Comparison of ENCODE assay signal across 35 cellular contexts in genomic region chr4:119589165-119589564, GRCh38. TPM values are rescaled to one million over a fixed set of nuclear protein-coding genes. Genes with fewer than 3 reads are reported as not detected.
DNase-seq lines count a peak whose midpoint lies in the region; ATAC-seq and TF ChIP-seq lines count a peak whose summit lies in the region.
"Had no signal": no experiment of that assay in that cellular context is flagged by ENCODE, and none has a peak within 500 bp of the region (broad histone marks: within the 10 kb centered on the region; RNA-seq: fewer than 3 reads in every experiment).

No MANE protein-coding gene starts in this region.

- TF ChIP-seq CTCF in SK-N-SH (IDR thresholded peaks at IDR 0.05) (no peak), esophagus muscularis mucosa (IDR thresholded peaks at IDR 0.05) (no peak), mesothelial cell of epicardium (IDR thresholded peaks at IDR 0.05; ENCODE audit: unreplicated experiment) (no peak)

- no peak overlapping the region for H2BK5ac ChIP-seq in neuronal stem cell (ENCODE audit: low read length)

- H3K9ac ChIP-seq in SK-N-SH (no peak overlapping the region), neuronal stem cell (ENCODE audit: low read depth, low read length, poor library complexity) (no peak overlapping the region)

- no peak overlapping the region for H3K18ac ChIP-seq in neuronal stem cell (ENCODE audit: low read length)

- no peak overlapping the region for H2AK5ac ChIP-seq in neuronal stem cell (ENCODE audit: low read depth, low read length)

- DNase-seq in SK-N-SH (no peak), esophagus muscularis mucosa (ENCODE audit: extremely low spot score) (no peak), mesothelial cell of epicardium (ENCODE audit: low spot score in 2 of 2, unreplicated experiment in 2 of 2) (no peak), neuronal stem cell (ENCODE audit: low spot score) (no peak), NCI-H2081 (lab: John Stamatoyannopoulos, UW) (no peak), COLO668 (lab: John Stamatoyannopoulos, UW; ENCODE audit: unreplicated experiment) (no peak)
- DNase-seq: activated CD4-positive, alpha-beta T cell treated with anti-CD3 and anti-CD28 coated beads for 4 hours; activated CD8-positive, alpha-beta T cell treated with anti-CD3 and anti-CD28 coated beads, Interleukin-2, amount 10 ng/mL, durations not matched to agents 7 days and 5 days; activated effector memory CD4-positive, alpha-beta T cell treated with Interleukin-2 at 50 U/mL for 16 hours; aorta; Calu3; colonic mucosa; DND-41; effector CD4-positive, alpha-beta T cell; GOT3; Kasumi-1; mammary epithelial cell; MV-4-11; NCI-H1436; NCI-H2081 treated with DMSO at 0.1 percent for 48 hours; NCI-H748 treated with DMSO at 0.1 percent for 48 hours; right lobe of liver; SJCRH30; stimulated activated CD4-positive, alpha-beta T cell treated with anti-CD3 and anti-CD28 coated beads, Interleukin-4, amount 100 ng/mL, for 1 hour; stomach; T1000; WERI-Rb-1 had no signal

- ATAC-seq in SK-N-SH treated with all-trans-retinoic acid at 6 μM for 48 hours, result no peak
- no peak for ATAC-seq in GM21367 (IDR thresholded peaks at IDR 0.05; ENCODE audit: unreplicated experiment)
- ATAC-seq: activated CD8-positive, alpha-beta T cell treated with anti-CD3 and anti-CD28 coated beads, Interleukin-2, amount 10 ng/mL, durations not matched to agents 7 days and 5 days; right lobe of liver had no signal

- no peak overlapping the region for H3K23ac ChIP-seq in neuronal stem cell (ENCODE audit: low read depth, low read length, poor library complexity)

- H3K4me2 ChIP-seq in SK-N-SH (no peak overlapping the region), neuronal stem cell (ENCODE audit: insufficient read depth, low read length, poor library complexity, severe bottlenecking) (no peak overlapping the region)

- H4K8ac ChIP-seq in neuronal stem cell (ENCODE audit: low read depth, low read length), result no peak overlapping the region

- H3K36me3 Mint-ChIP-seq in mesothelial cell of epicardium, result peaks cover 10% of the 10 kb centered on the region
- H3K36me3 Mint-ChIP-seq: activated naive CD8-positive, alpha-beta T cell had no signal

- no peak for TF ChIP-seq EP300 in SK-N-SH (IDR thresholded peaks at IDR 0.05; ENCODE audit: borderline replicate concordance in 1 of 2, low read depth in 1 of 2, low read length in 1 of 2)
- TF ChIP-seq EP300 in esophagus muscularis mucosa (IDR thresholded peaks at IDR 0.05), result no peak

- H3F3A ChIP-seq in SK-N-SH (replicated peaks; ENCODE audit: insufficient read depth), result no peaks in the 10 kb centered on the region

- no peaks in the 10 kb centered on the region for H3K9me3 Mint-ChIP-seq in mesothelial cell of epicardium
- H3K9me3 Mint-ChIP-seq: neural crest cell had no signal

- intact Hi-C loops in esophagus muscularis mucosa (cut with DNase I), result no loop called here

- H2BK120ac ChIP-seq in neuronal stem cell (ENCODE audit: low read depth, low read length), result no peak overlapping the region

- no peaks in the 10 kb centered on the region for H3K27me3 Mint-ChIP-seq in mesothelial cell of epicardium (ENCODE audit: low read depth)

- H4K91ac ChIP-seq in neuronal stem cell (ENCODE audit: low read depth, low read length, poor library complexity), result no peak overlapping the region

- H4K20me1 ChIP-seq in SK-N-SH (ENCODE audit: insufficient read depth), result no peaks in the 10 kb centered on the region

- H3K4me1 ChIP-seq in SK-N-SH (ENCODE audit: control insufficient read depth in 1 of 2, insufficient read depth in 2 of 2, low read depth in 1 of 2, low read length in 1 of 2) (no peaks in the 10 kb centered on the region), esophagus muscularis mucosa (peaks cover 6 to 66% (median 60%) of the 10 kb centered on the region in 4 donors), neuronal stem cell (ENCODE audit: control insufficient read depth in 2 of 2, insufficient read depth in 1 of 2, low read depth in 1 of 2, low read length in 2 of 2) (no peaks in the 10 kb centered on the region)
- H3K4me1 ChIP-seq: colonic mucosa, right lobe of liver, SJCRH30 had no signal

- TF ChIP-seq POLR2A in esophagus muscularis mucosa (IDR thresholded peaks at IDR 0.05; ENCODE audit: low read depth), result no peak

- H3K36me3 ChIP-seq in SK-N-SH (replicated peaks in 1 of 2; ENCODE audit: control insufficient read depth in 1 of 2, insufficient read depth in 2 of 2, low read length in 1 of 2) (no peaks in the 10 kb centered on the region), esophagus muscularis mucosa (peaks cover 0 to 3% (median 0%) of the 10 kb centered on the region in 4 donors), neuronal stem cell (replicated peaks in 1 of 2; ENCODE audit: control insufficient read depth in 2 of 2, insufficient read depth in 2 of 2, low read length in 2 of 2) (no peaks in the 10 kb centered on the region)
- H3K36me3 ChIP-seq: cardiac muscle cell, colonic mucosa, right lobe of liver, SJCRH30, WERI-Rb-1 had no signal

- H3K27me3 ChIP-seq in SK-N-SH (ENCODE audit: insufficient read depth) (no peaks in the 10 kb centered on the region), esophagus muscularis mucosa (no peaks in the 10 kb centered on the region), neuronal stem cell (ENCODE audit: control insufficient read depth in 3 of 3, insufficient read depth in 3 of 3, low read depth in 1 of 3, low read length in 3 of 3) (no peaks in the 10 kb centered on the region)
- H3K27me3 ChIP-seq: cardiac muscle cell, colonic mucosa, right lobe of liver, SJCRH30, stomach, tibial nerve had no signal

- H3K4me3 ChIP-seq in SK-N-SH (ENCODE audit: low read depth in 2 of 2, low read length in 1 of 2), result no peak overlapping the region
- H3K4me3 ChIP-seq in esophagus muscularis mucosa, result no peak overlapping the region
- H3K4me3 ChIP-seq in neuronal stem cell (ENCODE audit: low read length in 2 of 2), result no peak overlapping the region
- H3K4me3 ChIP-seq: cardiac muscle cell, colonic mucosa, right lobe of liver, SJCRH30, stomach, tibial nerve had no signal

- H3K27ac Mint-ChIP-seq in mesothelial cell of epicardium, result peak overlapping the region; percentile 65
- H3K27ac Mint-ChIP-seq: activated CD8-positive, alpha-beta T cell treated with anti-CD3 and anti-CD28 coated beads, Interleukin-2, amount 10 ng/mL, durations not matched to agents 7 days and 5 days; activated naive CD8-positive, alpha-beta T cell had no signal

- H3K9me3 ChIP-seq in SK-N-SH (no peaks in the 10 kb centered on the region), esophagus muscularis mucosa (no peaks in the 10 kb centered on the region), neuronal stem cell (replicated peaks in 1 of 2; ENCODE audit: control insufficient read depth in 2 of 2, insufficient read depth in 1 of 2, low read depth in 1 of 2, low read length in 2 of 2) (no peaks in the 10 kb centered on the region)
- H3K9me3 ChIP-seq: colonic mucosa, right lobe of liver, SJCRH30, stomach, tibial nerve had no signal

- no peak overlapping the region for H3K4ac ChIP-seq in neuronal stem cell (ENCODE audit: low read length)

- H2BK12ac ChIP-seq in neuronal stem cell (ENCODE audit: low read length), result no peak overlapping the region

- no peaks in the 10 kb centered on the region for H3K79me2 ChIP-seq in SK-N-SH (ENCODE audit: insufficient read depth)

- POLR2A ChIA-PET in SK-N-SH (lab: Yijun Ruan, JAX), result no interaction called here

- H2BK15ac ChIP-seq in neuronal stem cell (ENCODE audit: low read length), result no peak overlapping the region

- H3K79me1 ChIP-seq in neuronal stem cell (ENCODE audit: low read depth, low read length), result no peaks in the 10 kb centered on the region

- no peak for TF ChIP-seq RAD21 in SK-N-SH (IDR thresholded peaks at IDR 0.05; ENCODE audit: low read length)

- CTCF ChIA-PET in SK-N-SH (lab: Yijun Ruan, JAX), result interaction anchor here (0.8 to 1.6 kb wide), 2 partner anchors 30 to 38 kb away, joined by 3 to 5 read pairs; no protein-coding TSS in a partner anchor

- no peak overlapping the region for H3K14ac ChIP-seq in neuronal stem cell (ENCODE audit: low read length)

- H3K27ac ChIP-seq in SK-N-SH (ENCODE audit: low read depth in 2 of 2, low read length in 1 of 2) (no peak overlapping the region), esophagus muscularis mucosa (replicated peaks in 1 of 4) (peak overlapping the region; percentile 65 to 82 (median 72)), neuronal stem cell (replicated peaks; ENCODE audit: low read length) (no peak overlapping the region)
- H3K27ac ChIP-seq: 22Rv1, C4-2B, cardiac muscle cell, colonic mucosa, right lobe of liver, SJCRH30, tibial nerve, WERI-Rb-1 had no signal

- H3K9me2 ChIP-seq in SK-N-SH, result no peaks in the 10 kb centered on the region

- H2AFZ ChIP-seq in SK-N-SH (ENCODE audit: low read depth), result no peak overlapping the region
- H2AFZ ChIP-seq in neuronal stem cell (ENCODE audit: low read length), result no peak overlapping the region

- peaks cover 26% of the 10 kb centered on the region for H3K4me1 Mint-ChIP-seq in mesothelial cell of epicardium
- H3K4me1 Mint-ChIP-seq: neural crest cell had no signal

- no peak overlapping the region for H3K4me3 Mint-ChIP-seq in mesothelial cell of epicardium
- H3K4me3 Mint-ChIP-seq: activated CD8-positive, alpha-beta T cell treated with anti-CD3 and anti-CD28 coated beads, Interleukin-2, amount 10 ng/mL, durations not matched to agents 7 days and 5 days; activated naive CD8-positive, alpha-beta T cell; neural crest cell had no signal

TF ChIP-seq in SK-N-SH treated with all-trans-retinoic acid at 6 μM for 48 hours, 23 proteins besides CTCF, POLR2A, EP300 and RAD21:
- TF ChIP-seq ISL1 (CRISPR knock-in tag; IDR thresholded peaks at IDR 0.05) (peak; percentile 58; the same call in 1 of the 2 replicates), ZNF565 (CRISPR knock-in tag; conservative IDR thresholded peaks at IDR 0.05; ENCODE audit: low read depth) (no peak)

TF ChIP-seq in SK-N-SH, 30 proteins besides CTCF, POLR2A, EP300 and RAD21 (continues in another document):
- TF ChIP-seq TAF1 (IDR thresholded peaks at IDR 0.05; ENCODE audit: borderline replicate concordance, low read depth, low read length) (no peak), RCOR1 (IDR thresholded peaks at IDR 0.05; ENCODE audit: low read length) (no peak), CHD2 (IDR thresholded peaks at IDR 0.05; ENCODE audit: low read length, partially characterized antibody) (no peak), MEF2A (IDR thresholded peaks at IDR 0.05; ENCODE audit: borderline replicate concordance, low read depth) (no peak), SMC3 (IDR thresholded peaks at IDR 0.05; ENCODE audit: low read depth, low read length) (no peak)
- TF ChIP-seq, protein P1, sequence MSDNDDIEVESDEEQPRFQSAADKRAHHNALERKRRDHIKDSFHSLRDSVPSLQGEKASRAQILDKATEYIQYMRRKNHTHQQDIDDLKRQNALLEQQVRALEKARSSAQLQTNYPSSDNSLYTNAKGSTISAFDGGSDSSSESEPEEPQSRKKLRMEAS (IDR thresholded peaks at IDR 0.05; ENCODE audit: low read depth), result no peak

RNA-seq across cellular contexts. Expression of gene PDE5A, which starts 39.4 kb away (rescaled TPM):
- 6.4 and 10.1 TPM in 2 replicates for polyA plus RNA-seq in SK-N-SH (2012; rRNA removed)
- polyA plus RNA-seq in SK-N-SH (2012; cell fraction: cytosol; rRNA removed), result 9.0 and 10.7 TPM in 2 replicates
- 9.0 and 21.7 TPM in 2 replicates for polyA plus RNA-seq in SK-N-SH (2012; cell fraction: nucleus; rRNA removed)
- total RNA-seq in esophagus muscularis mucosa (100 to 1,000 TPM; 154 to 208 (median 199) TPM), mesothelial cell of epicardium (24.2 to 27.4 TPM (median 27.1 TPM) in 3 replicates)
- polyA plus RNA-seq in neuronal stem cell (2013, experiment 1 of 2), result 2.4 TPM
- polyA plus RNA-seq in neuronal stem cell (2013, experiment 2 of 2), result 2.8 TPM

Comparison
In these comparisons a context has a peak if more than half of its experiments do, and no peak if none do; other contexts are left out.
1. H3K27ac ChIP-seq: peak in esophagus muscularis mucosa (4 of 4); none in SK-N-SH (0 of 2) and neuronal stem cell (single experiment).